21 cellular contexts compared by ENCODE assay signal in genomic region chr17:12195418-12195817, GRCh38.
DNase-seq lines count a peak whose midpoint lies in the region; ATAC-seq, FAIRE-seq and TF ChIP-seq lines count a peak whose summit lies in the region.
"Had no signal": no experiment of that assay in that cellular context is flagged by ENCODE, and none has a peak within 500 bp of the region (broad histone marks: within the 10 kb centered on the region; RNA-seq: fewer than 3 reads in every experiment).

No MANE protein-coding gene starts in this region.

- H2AFZ ChIP-seq in HepG2 (ENCODE audit: low read length) = no peak overlapping the region
- no peak overlapping the region for H2AFZ ChIP-seq in GM12878 (ENCODE audit: control insufficient read depth, low read depth, low read length)
- no peak overlapping the region for H2AFZ ChIP-seq in smooth muscle cell (ENCODE audit: low read depth)
- H2AFZ ChIP-seq: GM23338 had no signal

- TF ChIP-seq POLR2A in HepG2 (IDR thresholded peaks at IDR 0.05; ENCODE audit: insufficient read depth in 1 of 2, low read depth in 2 of 2, low read length in 2 of 2) (no peak), right lobe of liver (IDR thresholded peaks at IDR 0.05) (no peak), GM12878 (IDR thresholded peaks at IDR 0.05; ENCODE audit: low read depth, low read length) (no peak), esophagus muscularis mucosa (IDR thresholded peaks at IDR 0.05; ENCODE audit: low read depth) (no peak)

- RAD21 ChIA-PET in GM12878 (lab: Charles Lee; ENCODE audit: unreplicated experiment) = no interaction called here

- TF ChIP-seq EP300 in HepG2 (IDR thresholded peaks at IDR 0.05; ENCODE audit: low read depth in 2 of 2, low read length in 2 of 2) (no peak), HepG2 (CRISPR knock-in tag; IDR thresholded peaks at IDR 0.05; ENCODE audit: borderline replicate concordance) (no peak), GM12878 (IDR thresholded peaks at IDR 0.05; ENCODE audit: borderline replicate concordance in 1 of 2, control insufficient read depth in 1 of 2, low read depth in 2 of 2, low read length in 2 of 2) (no peak), esophagus muscularis mucosa (IDR thresholded peaks at IDR 0.05) (no peak)

- H3K4me3 ChIP-seq in HepG2 (replicated peaks in 1 of 3; ENCODE audit: insufficient read depth in 1 of 3, low read depth in 2 of 3, low read length in 3 of 3) (no peak overlapping the region), right lobe of liver (no peak overlapping the region), GM12878 (no peak overlapping the region), esophagus muscularis mucosa (no peak overlapping the region), smooth muscle cell (no peak overlapping the region)
- H3K4me3 ChIP-seq: BLaER1, GM23338, HAP-1 had no signal

- H3K9me3 ChIP-seq in HepG2 (ENCODE audit: low read length) = no peaks in the 10 kb centered on the region
- H3K9me3 ChIP-seq in right lobe of liver = no peaks in the 10 kb centered on the region
- no peaks in the 10 kb centered on the region for H3K9me3 ChIP-seq in GM12878 (replicated peaks; ENCODE audit: control insufficient read depth, insufficient read depth, low read length)
- H3K9me3 ChIP-seq in esophagus muscularis mucosa = no peaks in the 10 kb centered on the region
- no peaks in the 10 kb centered on the region for H3K9me3 ChIP-seq in smooth muscle cell (replicated peaks; ENCODE audit: low read depth)
- H3K9me3 ChIP-seq: BLaER1, Caco-2, HAP-1 had no signal

- no peak for TF ChIP-seq RAD21 in HepG2 (CRISPR knock-in tag; IDR thresholded peaks at IDR 0.05)
- TF ChIP-seq RAD21 in GM12878 (IDR thresholded peaks at IDR 0.05; ENCODE audit: insufficient read depth, low read depth, low read length) = no peak

- BruUV-seq in HepG2 (replicated peaks; lab: Mats Ljungman, UMichigan) (no TSS peak), GM12878 (replicated peaks; lab: Mats Ljungman, UMichigan) (no TSS peak)

- SMC1A ChIA-PET in GM12878 (lab: Charles Lee; ENCODE audit: uncharacterized antibody, unreplicated experiment) = interaction anchor here (0.6 kb wide), 1 partner anchor 1132 kb away, joined by 3 read pairs; no protein-coding TSS in a partner anchor

- no peaks in the 10 kb centered on the region for H3K79me2 ChIP-seq in HepG2 (ENCODE audit: insufficient read depth, low read length)
- H3K79me2 ChIP-seq in GM12878 (ENCODE audit: control insufficient read depth, insufficient read depth, low read length) = no peaks in the 10 kb centered on the region
- H3K79me2 ChIP-seq in smooth muscle cell (ENCODE audit: low read depth) = no peaks in the 10 kb centered on the region

- DNase-seq in HepG2 (ENCODE audit: low spot score) (no peak), right lobe of liver (no peak), GM12878 (ENCODE audit: low read depth, low spot score) (no peak), esophagus muscularis mucosa (ENCODE audit: extremely low spot score) (peak; percentile 66), smooth muscle cell (lab: John Stamatoyannopoulos, UW; ENCODE audit: unreplicated experiment) (no peak), GM10266 (ENCODE audit: extremely low spot score) (no peak), cerebellar cortex (ENCODE audit: low spot score) (no peak)
- DNase-seq: Caco-2; CD4-positive, CD25-positive, alpha-beta regulatory T cell; CD8-positive, alpha-beta T cell; DMS153; DND-41; GDM1 had no signal

- POLR2A ChIA-PET in HepG2 (lab: Yijun Ruan, JAX) (interaction anchor here (0.7 kb wide), 1 partner anchor 825 kb away, joined by 3 read pairs; no protein-coding TSS in a partner anchor), GM12878 (lab: Charles Lee) (no interaction called here)

- H3K36me3 ChIP-seq in HepG2 (replicated peaks in 1 of 2; ENCODE audit: control insufficient read depth in 1 of 2, insufficient read depth in 2 of 2, low read length in 2 of 2) (no peaks in the 10 kb centered on the region), right lobe of liver (no peaks in the 10 kb centered on the region), GM12878 (ENCODE audit: control insufficient read depth in 2 of 2, insufficient read depth in 2 of 2, low read length in 1 of 2) (no peaks in the 10 kb centered on the region), esophagus muscularis mucosa (no peaks in the 10 kb centered on the region), smooth muscle cell (ENCODE audit: low read depth) (no peaks in the 10 kb centered on the region)
- H3K36me3 ChIP-seq: BLaER1, HAP-1 had no signal

- WGBS in HepG2 (ENCODE audit: low lambda C conversion rate) = 23% methylated on average over 3 of the region's 4 CpGs
- WGBS in right lobe of liver (ENCODE audit: insufficient coverage, low coverage, low lambda C conversion rate, missing lambda C conversion rate) = 54% methylated on average over 4 of the region's 4 CpGs
- WGBS in GM12878 (ENCODE audit: insufficient coverage, insufficient replicate concordance, low lambda C conversion rate, missing lambda C conversion rate) = 58% methylated on average over 3 of the region's 4 CpGs
- 69% methylated on average over 4 of the region's 4 CpGs for WGBS in esophagus muscularis mucosa
- WGBS in smooth muscle cell (ENCODE audit: low lambda C conversion rate) = 69% methylated on average over 4 of the region's 4 CpGs

- no peak overlapping the region for H3K9ac ChIP-seq in HepG2 (ENCODE audit: insufficient read depth, low read depth, low read length)
- H3K9ac ChIP-seq in GM12878 (ENCODE audit: control insufficient read depth, insufficient read depth, low read length) = no peak overlapping the region
- no peak overlapping the region for H3K9ac ChIP-seq in smooth muscle cell (ENCODE audit: low read depth)
- H3K9ac ChIP-seq: BLaER1 had no signal

- H3K4me1 ChIP-seq in HepG2 (ENCODE audit: insufficient read depth, low read length) (no peaks in the 10 kb centered on the region), right lobe of liver (no peaks in the 10 kb centered on the region), GM12878 (ENCODE audit: control insufficient read depth, insufficient read depth, low read length) (no peaks in the 10 kb centered on the region), esophagus muscularis mucosa (peaks cover 0 to 18% (median 12%) of the 10 kb centered on the region in 4 donors), smooth muscle cell (ENCODE audit: low read depth) (no peaks in the 10 kb centered on the region)
- H3K4me1 ChIP-seq: BLaER1, Caco-2, HAP-1 had no signal

- H3K4me2 ChIP-seq in HepG2 (ENCODE audit: low read depth, low read length) (no peak overlapping the region), GM12878 (ENCODE audit: control insufficient read depth, insufficient read depth) (no peak overlapping the region), smooth muscle cell (no peak overlapping the region)
- H3K4me2 ChIP-seq: BLaER1, GM23338 had no signal

- in situ Hi-C loops in HepG2 (cut with HindIII; ENCODE audit: extremely low pct_ligation_motif_present, low pct_unique_long_range_greater_than_20kb) (no loop called here), GM12878 (cut with MboI) (no loop called here)

- intact Hi-C loops in HepG2 (cut with micrococcal nuclease; ENCODE audit: unreplicated experiment) = no loop called here
- intact Hi-C loops in right lobe of liver (cut with DNase I) = no loop called here
- intact Hi-C loops in GM12878 (cut with micrococcal nuclease; ENCODE audit: unreplicated experiment) = no loop called here
- intact Hi-C loops in esophagus muscularis mucosa (cut with DNase I) = no loop called here

- CTCF ChIA-PET in HepG2 (lab: Yijun Ruan, JAX; ENCODE audit: low intra/inter-chr PET ratio, low total read pairs) = no interaction called here
- CTCF ChIA-PET in GM12878 (lab: Yijun Ruan, JAX) = interaction anchor here (2.2 kb wide), 1 partner anchor 14 kb away, joined by 6 read pairs; no protein-coding TSS in a partner anchor

- ATAC-seq in HepG2 = no peak
- no peak for ATAC-seq in right lobe of liver
- no peak for ATAC-seq in GM12878
- no peak for ATAC-seq in HG02759 (IDR thresholded peaks at IDR 0.05; ENCODE audit: unreplicated experiment)
- ATAC-seq: CD8-positive, alpha-beta T cell; GM23338 had no signal

- no peak for FAIRE-seq in HepG2 (lab: Jason Lieb, UNC)
- FAIRE-seq in GM12878 (lab: Jason Lieb, UNC) = no peak
- FAIRE-seq: A204.1, H54 had no signal

- peaks cover 0 to 8% of the 10 kb centered on the region in 2 experiments; a peak in 1 of 5 replicates for H3K27me3 ChIP-seq in HepG2 (ENCODE audit: control insufficient read depth in 1 of 2, insufficient read depth in 2 of 2, low read length in 2 of 2)
- H3K27me3 ChIP-seq in right lobe of liver = no peaks in the 10 kb centered on the region
- no peaks in the 10 kb centered on the region; a peak in 1 of 4 replicates for H3K27me3 ChIP-seq in GM12878 (replicated peaks in 1 of 2; ENCODE audit: control insufficient read depth in 2 of 2, insufficient read depth in 2 of 2, low read length in 1 of 2)
- H3K27me3 ChIP-seq in esophagus muscularis mucosa = no peaks in the 10 kb centered on the region
- H3K27me3 ChIP-seq in smooth muscle cell (ENCODE audit: low read depth) = no peaks in the 10 kb centered on the region
- H3K27me3 ChIP-seq: BLaER1 had no signal

- H3K27ac ChIP-seq in HepG2 (ENCODE audit: extremely low read length, insufficient read depth, low read length) (no peak overlapping the region), right lobe of liver (no peak overlapping the region), GM12878 (ENCODE audit: control insufficient read depth, insufficient read depth) (no peak overlapping the region), esophagus muscularis mucosa (replicated peaks in 1 of 4) (no peak overlapping the region), smooth muscle cell (ENCODE audit: low read depth) (no peak overlapping the region)
- H3K27ac ChIP-seq: 22Rv1, BLaER1, C4-2B had no signal

- 0 out of 2 replicates have a peak, but pooled peaks cover 3% of the 10 kb centered on the region for H4K20me1 ChIP-seq in HepG2 (ENCODE audit: insufficient read depth, low read length)
- H4K20me1 ChIP-seq in GM12878 (ENCODE audit: control insufficient read depth, insufficient read depth) = no peaks in the 10 kb centered on the region
- no peaks in the 10 kb centered on the region for H4K20me1 ChIP-seq in smooth muscle cell (ENCODE audit: low read depth)
- H4K20me1 ChIP-seq: BLaER1 had no signal

- no peak for TF ChIP-seq CTCF in HepG2 (CRISPR knock-in tag; IDR thresholded peaks at IDR 0.05)
- TF ChIP-seq CTCF in right lobe of liver (IDR thresholded peaks at IDR 0.05) = no peak
- no peak for TF ChIP-seq CTCF in GM12878 (IDR thresholded peaks at IDR 0.05 in 2 of 3, conservative IDR thresholded peaks at IDR 0.05 in 1 of 3; ENCODE audit: control insufficient read depth in 2 of 3, extremely low read depth in 1 of 3, insufficient read depth in 1 of 3, low read depth in 3 of 3, low read length in 3 of 3)
- no peak for TF ChIP-seq CTCF in esophagus muscularis mucosa (IDR thresholded peaks at IDR 0.05)
- no peak for TF ChIP-seq CTCF in smooth muscle cell (IDR thresholded peaks at IDR 0.05; ENCODE audit: borderline replicate concordance, insufficient read depth, poor library complexity, severe bottlenecking)
- TF ChIP-seq CTCF in GM10266 (IDR thresholded peaks at IDR 0.05; ENCODE audit: control insufficient read depth, insufficient read depth, low read depth, missing control alignments) = no peak

- H3F3A ChIP-seq in smooth muscle cell (ENCODE audit: low read depth) = no peaks in the 10 kb centered on the region

TF ChIP-seq in HepG2, 621 proteins besides CTCF, POLR2A, EP300 and RAD21 (continues in another document):
- TF ChIP-seq ZNF577 (CRISPR knock-in tag; IDR thresholded peaks at IDR 0.05; ENCODE audit: borderline replicate concordance, low read depth) = no peak

TF ChIP-seq in GM12878, 131 proteins besides CTCF, POLR2A, EP300 and RAD21 (continues in another document):
- no peak for TF ChIP-seq LARP7 (IDR thresholded peaks at IDR 0.05)
